ENCODE assay signal across 16 cellular contexts in genomic region chr11:78860720-78861422, GRCh38.
DNase-seq lines count a peak whose midpoint lies in the region; ATAC-seq and TF ChIP-seq lines count a peak whose summit lies in the region.
"Had no signal": no experiment of that assay in that cellular context is flagged by ENCODE, and none has a peak within 500 bp of the region (broad histone marks: within the 10 kb centered on the region; RNA-seq: fewer than 3 reads in every experiment).

No MANE protein-coding gene starts in this region.

- H3K9me3 Mint-ChIP-seq in activated CD4-positive, alpha-beta T cell treated with anti-CD3 and anti-CD28 coated beads, Interleukin-2, amount 10 ng/mL, durations not matched to agents 7 days and 5 days, result no peaks in the 10 kb centered on the region
- H3K9me3 Mint-ChIP-seq in activated CD4-positive, alpha-beta T cell treated with anti-CD3 and anti-CD28 coated beads, Interleukin-2, amount 10 ng/mL, durations not matched to agents 24 days and 14 days, result no peaks in the 10 kb centered on the region
- no peaks in the 10 kb centered on the region for H3K9me3 Mint-ChIP-seq in natural killer cell

- POLR2A ChIA-PET in activated CD4-positive, alpha-beta T cell treated with anti-CD3 and anti-CD28 coated beads, Interleukin-2, amount 10 ng/mL, durations not matched to agents 7 days and 5 days (lab: Charles Lee), result no interaction called here

- TF ChIP-seq CTCF in brain microvascular endothelial cell (IDR thresholded peaks at IDR 0.05; ENCODE audit: low read depth, low read length, missing control alignments) (no peak), natural killer cell (IDR thresholded peaks at IDR 0.05) (no peak)

- no peak for ATAC-seq in GM18519 (IDR thresholded peaks at IDR 0.05; ENCODE audit: low FRiP score, unreplicated experiment)
- ATAC-seq in natural killer cell, result no peak

- in situ Hi-C loops in brain microvascular endothelial cell (cut with HindIII; ENCODE audit: low pct_ligation_motif_present, low sequenced_read_pairs), result no loop called here

- DNase-seq in activated CD4-positive, alpha-beta T cell treated with anti-CD3 and anti-CD28 coated beads, Interleukin-2, amount 10 ng/mL, durations not matched to agents 7 days and 5 days, result peak; percentile 8
- no peak for DNase-seq in activated CD4-positive, alpha-beta T cell treated with anti-CD3 and anti-CD28 coated beads, Interleukin-2, amount 10 ng/mL, durations not matched to agents 24 days and 14 days
- peak; percentile 13 for DNase-seq in NAMALWA (ENCODE audit: low spot score)
- DNase-seq in brain microvascular endothelial cell, result peak; percentile 35
- DNase-seq in lung microvascular endothelial cell (ENCODE audit: low read depth in 2 of 2), result peak; percentile 23 to 44
- no peak for DNase-seq in natural killer cell
- no peak for DNase-seq in kidney tubule cell (ENCODE audit: low spot score)
- DNase-seq: activated CD4-positive, alpha-beta T cell treated with anti-CD3 and anti-CD28 coated beads for 1 hour; left ventricle myocardium inferior; NCI-H1417 treated with DMSO at 0.1 percent for 48 hours; NCI-H69; nucleus accumbens; stimulated activated CD4-positive, alpha-beta T cell treated with anti-CD3 and anti-CD28 coated beads, Interleukin-15, amount 100 ng/mL, for 24 hours; upper lobe of left lung had no signal

- no peak overlapping the region for H3K27ac Mint-ChIP-seq in activated CD4-positive, alpha-beta T cell treated with anti-CD3 and anti-CD28 coated beads, Interleukin-2, amount 10 ng/mL, durations not matched to agents 7 days and 5 days
- H3K27ac Mint-ChIP-seq in activated CD4-positive, alpha-beta T cell treated with anti-CD3 and anti-CD28 coated beads, Interleukin-2, amount 10 ng/mL, durations not matched to agents 24 days and 14 days, result no peak overlapping the region
- H3K27ac Mint-ChIP-seq in natural killer cell, result no peak overlapping the region

- no peaks in the 10 kb centered on the region for H3K36me3 ChIP-seq in brain microvascular endothelial cell (replicated peaks)
- H3K36me3 ChIP-seq: left ventricle myocardium inferior, SJSA1, upper lobe of left lung had no signal

- H3K4me3 ChIP-seq in brain microvascular endothelial cell (ENCODE audit: low read depth, low read length), result no peak overlapping the region
- H3K4me3 ChIP-seq: left ventricle myocardium inferior, SJSA1, upper lobe of left lung had no signal

- no peaks in the 10 kb centered on the region for H3K36me3 Mint-ChIP-seq in activated CD4-positive, alpha-beta T cell treated with anti-CD3 and anti-CD28 coated beads, Interleukin-2, amount 10 ng/mL, durations not matched to agents 7 days and 5 days (ENCODE audit: low read depth)
- no peaks in the 10 kb centered on the region for H3K36me3 Mint-ChIP-seq in activated CD4-positive, alpha-beta T cell treated with anti-CD3 and anti-CD28 coated beads, Interleukin-2, amount 10 ng/mL, durations not matched to agents 24 days and 14 days (ENCODE audit: low read depth)
- no peaks in the 10 kb centered on the region for H3K36me3 Mint-ChIP-seq in natural killer cell

- no peaks in the 10 kb centered on the region for H3K27me3 ChIP-seq in brain microvascular endothelial cell (replicated peaks)
- H3K27me3 ChIP-seq: SJSA1, upper lobe of left lung had no signal

- intact Hi-C loops in activated CD4-positive, alpha-beta T cell treated with anti-CD3 and anti-CD28 coated beads, Interleukin-2, amount 10 ng/mL, durations not matched to agents 24 days and 14 days (cut with micrococcal nuclease), result no loop called here
- intact Hi-C loops in natural killer cell (cut with micrococcal nuclease), result no loop called here

- no peaks in the 10 kb centered on the region for H3K4me1 Mint-ChIP-seq in activated CD4-positive, alpha-beta T cell treated with anti-CD3 and anti-CD28 coated beads, Interleukin-2, amount 10 ng/mL, durations not matched to agents 7 days and 5 days
- H3K4me1 Mint-ChIP-seq in activated CD4-positive, alpha-beta T cell treated with anti-CD3 and anti-CD28 coated beads, Interleukin-2, amount 10 ng/mL, durations not matched to agents 24 days and 14 days, result no peaks in the 10 kb centered on the region
- no peaks in the 10 kb centered on the region for H3K4me1 Mint-ChIP-seq in natural killer cell

- CTCF ChIA-PET in activated CD4-positive, alpha-beta T cell treated with anti-CD3 and anti-CD28 coated beads, Interleukin-2, amount 10 ng/mL, durations not matched to agents 7 days and 5 days (lab: Charles Lee), result interaction anchor here (0.9 kb wide), 1 partner anchor 41 kb away, joined by 3 read pairs; no protein-coding TSS in a partner anchor

- H3K27ac ChIP-seq in brain microvascular endothelial cell, result no peak overlapping the region
- H3K27ac ChIP-seq: left ventricle myocardium inferior, SJSA1, upper lobe of left lung had no signal

- H3K27me3 Mint-ChIP-seq in activated CD4-positive, alpha-beta T cell treated with anti-CD3 and anti-CD28 coated beads, Interleukin-2, amount 10 ng/mL, durations not matched to agents 7 days and 5 days, result peaks cover 5% of the 10 kb centered on the region
- no peaks in the 10 kb centered on the region for H3K27me3 Mint-ChIP-seq in activated CD4-positive, alpha-beta T cell treated with anti-CD3 and anti-CD28 coated beads, Interleukin-2, amount 10 ng/mL, durations not matched to agents 24 days and 14 days
- peaks cover 0 to 14% of the 10 kb centered on the region in 2 donors for H3K27me3 Mint-ChIP-seq in natural killer cell (ENCODE audit: low read depth in 2 of 2)

- H3K4me3 Mint-ChIP-seq in activated CD4-positive, alpha-beta T cell treated with anti-CD3 and anti-CD28 coated beads, Interleukin-2, amount 10 ng/mL, durations not matched to agents 7 days and 5 days, result no peak overlapping the region
- H3K4me3 Mint-ChIP-seq in activated CD4-positive, alpha-beta T cell treated with anti-CD3 and anti-CD28 coated beads, Interleukin-2, amount 10 ng/mL, durations not matched to agents 24 days and 14 days, result no peak overlapping the region
- no peak overlapping the region for H3K4me3 Mint-ChIP-seq in natural killer cell

Comparison
In these comparisons a context has a peak if more than half of its experiments do, and no peak if none do; other contexts are left out.
1. DNase-seq: peak in activated CD4-positive, alpha-beta T cell treated with anti-CD3 and anti-CD28 coated beads, Interleukin-2, amount 10 ng/mL, durations not matched to agents 7 days and 5 days (single experiment), NAMALWA (single experiment), brain microvascular endothelial cell (single experiment) and lung microvascular endothelial cell (2 of 2); none in activated CD4-positive, alpha-beta T cell treated with anti-CD3 and anti-CD28 coated beads, Interleukin-2, amount 10 ng/mL, durations not matched to agents 24 days and 14 days (single experiment), natural killer cell (single experiment) and kidney tubule cell (single experiment).